28 cellular contexts compared by ENCODE assay signal in the genomic region with DNA sequence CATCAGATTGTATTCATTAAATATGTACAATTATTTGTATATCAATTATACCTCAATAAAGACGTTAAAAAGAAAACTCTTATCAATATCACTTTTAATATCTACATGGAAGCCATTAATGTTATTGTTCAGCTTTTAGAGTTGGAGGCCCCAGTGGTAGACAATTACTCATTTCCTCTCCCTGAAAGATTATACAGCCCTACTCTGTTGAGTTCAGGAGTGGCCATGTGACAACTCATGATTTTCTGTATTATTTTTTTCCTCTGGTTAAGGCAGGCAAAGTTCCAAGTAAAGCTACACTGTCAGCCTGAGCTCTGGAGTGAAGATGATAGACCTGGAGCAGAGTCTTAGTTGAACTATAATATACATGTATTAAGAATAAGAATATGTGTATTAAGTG.
DNase-seq lines count a peak whose midpoint lies in the region; ATAC-seq and TF ChIP-seq lines count a peak whose summit lies in the region.
"Had no signal": no experiment of that assay in that cellular context is flagged by ENCODE, and none has a peak within 500 bp of the region (broad histone marks: within the 10 kb centered on the region; RNA-seq: fewer than 3 reads in every experiment).

No MANE protein-coding gene starts in this region.

- peaks cover 9% of the 10 kb centered on the region for H3K9me3 ChIP-seq in upper lobe of right lung
- H3K9me3 ChIP-seq: gastrocnemius medialis, uterus had no signal

- ATAC-seq in activated CD8-positive, alpha-beta T cell treated with anti-CD3 and anti-CD28 coated beads for 36 hours = peak; percentile 71
- ATAC-seq in activated CD8-positive, alpha-beta T cell treated with anti-CD3 and anti-CD28 coated beads, Interleukin-2, amount 10 ng/mL, durations not matched to agents 7 days and 5 days = no peak
- ATAC-seq in foreskin keratinocyte (peak; percentile 5), upper lobe of right lung (no peak)
- ATAC-seq: gastrocnemius medialis, GM12878, T-helper 17 cell had no signal

- H3K27me3 Mint-ChIP-seq in activated CD8-positive, alpha-beta T cell treated with anti-CD3 and anti-CD28 coated beads for 36 hours = no peaks in the 10 kb centered on the region
- no peaks in the 10 kb centered on the region for H3K27me3 Mint-ChIP-seq in activated CD8-positive, alpha-beta T cell treated with anti-CD3 and anti-CD28 coated beads, Interleukin-2, amount 10 ng/mL, durations not matched to agents 7 days and 5 days (ENCODE audit: low read depth)
- H3K27me3 Mint-ChIP-seq in activated naive CD8-positive, alpha-beta T cell treated with anti-CD3 and anti-CD28 coated beads for 36 hours = no peaks in the 10 kb centered on the region
- H3K27me3 Mint-ChIP-seq: memory B cell, T-helper 17 cell had no signal

- no peak overlapping the region for H3K4me3 Mint-ChIP-seq in activated CD8-positive, alpha-beta T cell treated with anti-CD3 and anti-CD28 coated beads for 36 hours
- no peak overlapping the region for H3K4me3 Mint-ChIP-seq in activated CD8-positive, alpha-beta T cell treated with anti-CD3 and anti-CD28 coated beads, Interleukin-2, amount 10 ng/mL, durations not matched to agents 7 days and 5 days
- H3K4me3 Mint-ChIP-seq in activated naive CD8-positive, alpha-beta T cell treated with anti-CD3 and anti-CD28 coated beads for 36 hours = no peak overlapping the region
- H3K4me3 Mint-ChIP-seq: memory B cell, T-helper 17 cell had no signal

- DNase-seq in activated CD8-positive, alpha-beta T cell treated with anti-CD3 and anti-CD28 coated beads for 36 hours = no peak
- no peak for DNase-seq in activated CD8-positive, alpha-beta T cell treated with anti-CD3 and anti-CD28 coated beads, Interleukin-2, amount 10 ng/mL, durations not matched to agents 7 days and 5 days
- DNase-seq in astrocyte of the spinal cord (ENCODE audit: low read depth, low spot score) (peak; percentile 68), foreskin keratinocyte (no peak), DMS153 treated with DMSO at 0.1 percent for 48 hours (lab: John Stamatoyannopoulos, UW; ENCODE audit: unreplicated experiment) (no peak), cerebellar cortex (ENCODE audit: low spot score) (no peak), upper lobe of right lung (no peak)
- no peak for DNase-seq in activated naive CD8-positive, alpha-beta T cell treated with anti-CD3 and anti-CD28 coated beads for 36 hours
- DNase-seq: activated CD4-positive, alpha-beta T cell treated with anti-CD3 and anti-CD28 coated beads, Interleukin-2, amount 50 U/mL, for 48 hours; activated naive CD4-positive, alpha-beta T cell; aorta; C1 segment of cervical spinal cord; gastrocnemius medialis; GF-D8; GM23248; kidney glomerular epithelial cell; NCI-H2171 treated with DMSO at 0.1 percent for 48 hours; occipital lobe; SIG-M5; stimulated activated CD4-positive, alpha-beta T cell treated with anti-CD3 and anti-CD28 coated beads, Interleukin-12 subunit alpha, Interleukin-12 subunit beta, amount 100 ng/mL, for 4 hours; stimulated activated CD8-positive, alpha-beta memory T cell treated with anti-CD3 and anti-CD28 coated beads, Interleukin-4, amount 100 ng/mL, for 48 hours; substantia nigra; T-helper 17 cell; uterus had no signal

- peaks cover 26% of the 10 kb centered on the region for H3K36me3 Mint-ChIP-seq in activated CD8-positive, alpha-beta T cell treated with anti-CD3 and anti-CD28 coated beads for 36 hours (ENCODE audit: low read depth)
- peaks cover 61% of the 10 kb centered on the region for H3K36me3 Mint-ChIP-seq in activated CD8-positive, alpha-beta T cell treated with anti-CD3 and anti-CD28 coated beads, Interleukin-2, amount 10 ng/mL, durations not matched to agents 7 days and 5 days (ENCODE audit: low read depth)
- H3K36me3 Mint-ChIP-seq in activated naive CD8-positive, alpha-beta T cell treated with anti-CD3 and anti-CD28 coated beads for 36 hours = peaks cover 18% of the 10 kb centered on the region

- H3K27me3 ChIP-seq in foreskin keratinocyte (no peaks in the 10 kb centered on the region), upper lobe of right lung (no peaks in the 10 kb centered on the region)
- H3K27me3 ChIP-seq: gastrocnemius medialis, uterus had no signal

- H3K4me1 Mint-ChIP-seq in activated CD8-positive, alpha-beta T cell treated with anti-CD3 and anti-CD28 coated beads for 36 hours (ENCODE audit: low read depth) = peaks cover 20% of the 10 kb centered on the region
- H3K4me1 Mint-ChIP-seq in activated CD8-positive, alpha-beta T cell treated with anti-CD3 and anti-CD28 coated beads, Interleukin-2, amount 10 ng/mL, durations not matched to agents 7 days and 5 days (ENCODE audit: low read depth) = peaks cover 34% of the 10 kb centered on the region
- H3K4me1 Mint-ChIP-seq in activated naive CD8-positive, alpha-beta T cell treated with anti-CD3 and anti-CD28 coated beads for 36 hours = peaks cover 8% of the 10 kb centered on the region
- H3K4me1 Mint-ChIP-seq: memory B cell had no signal

- intact Hi-C loops in activated CD8-positive, alpha-beta T cell treated with anti-CD3 and anti-CD28 coated beads for 36 hours (cut with micrococcal nuclease) = no loop called here
- intact Hi-C loops in upper lobe of right lung (cut with DNase I) = no loop called here

- POLR2A ChIA-PET in activated CD8-positive, alpha-beta T cell treated with anti-CD3 and anti-CD28 coated beads for 36 hours (lab: Charles Lee) = no interaction called here
- POLR2A ChIA-PET in activated CD8-positive, alpha-beta T cell treated with anti-CD3 and anti-CD28 coated beads, Interleukin-2, amount 10 ng/mL, durations not matched to agents 7 days and 5 days (lab: Charles Lee) = no interaction called here

- H3K27ac ChIP-seq in foreskin keratinocyte = no peak overlapping the region
- no peak overlapping the region for H3K27ac ChIP-seq in upper lobe of right lung
- H3K27ac ChIP-seq: coronary artery, gastrocnemius medialis, GM23248, uterus, VCaP had no signal

- H3K4me3 ChIP-seq in astrocyte of the spinal cord (ENCODE audit: low read depth, low read length) = no peak overlapping the region
- H3K4me3 ChIP-seq in upper lobe of right lung = no peak overlapping the region
- H3K4me3 ChIP-seq: coronary artery, gastrocnemius medialis, GM12878, GM23248, uterus had no signal

- peaks cover 22% of the 10 kb centered on the region for H3K9me3 Mint-ChIP-seq in activated CD8-positive, alpha-beta T cell treated with anti-CD3 and anti-CD28 coated beads for 36 hours
- peaks cover 45% of the 10 kb centered on the region for H3K9me3 Mint-ChIP-seq in activated CD8-positive, alpha-beta T cell treated with anti-CD3 and anti-CD28 coated beads, Interleukin-2, amount 10 ng/mL, durations not matched to agents 7 days and 5 days (ENCODE audit: insufficient read depth)
- peaks cover 38% of the 10 kb centered on the region for H3K9me3 Mint-ChIP-seq in activated naive CD8-positive, alpha-beta T cell treated with anti-CD3 and anti-CD28 coated beads for 36 hours

- no peak for TF ChIP-seq CTCF in activated CD8-positive, alpha-beta T cell treated with anti-CD3 and anti-CD28 coated beads for 36 hours (IDR thresholded peaks at IDR 0.05)
- TF ChIP-seq CTCF in astrocyte of the spinal cord (IDR thresholded peaks at IDR 0.05; ENCODE audit: low read depth, low read length) = no peak
- TF ChIP-seq CTCF in foreskin keratinocyte (conservative IDR thresholded peaks at IDR 0.05) = no peak
- no peak for TF ChIP-seq CTCF in upper lobe of right lung (IDR thresholded peaks at IDR 0.05)

- no peaks in the 10 kb centered on the region for H3K36me3 ChIP-seq in upper lobe of right lung
- H3K36me3 ChIP-seq: gastrocnemius medialis, uterus had no signal

- in situ Hi-C loops in astrocyte of the spinal cord (cut with HindIII; ENCODE audit: low sequenced_read_pairs) = no loop called here

- no peak overlapping the region for H3K27ac Mint-ChIP-seq in activated CD8-positive, alpha-beta T cell treated with anti-CD3 and anti-CD28 coated beads for 36 hours
- no peak overlapping the region for H3K27ac Mint-ChIP-seq in activated CD8-positive, alpha-beta T cell treated with anti-CD3 and anti-CD28 coated beads, Interleukin-2, amount 10 ng/mL, durations not matched to agents 7 days and 5 days
- no peak overlapping the region for H3K27ac Mint-ChIP-seq in activated naive CD8-positive, alpha-beta T cell treated with anti-CD3 and anti-CD28 coated beads for 36 hours
- H3K27ac Mint-ChIP-seq: memory B cell, T-helper 17 cell had no signal

- CTCF ChIA-PET in activated CD8-positive, alpha-beta T cell treated with anti-CD3 and anti-CD28 coated beads for 36 hours (lab: Charles Lee) = interaction anchor here (0.9 kb wide), 1 partner anchor 27 kb away, joined by 3 read pairs; no protein-coding TSS in a partner anchor
- CTCF ChIA-PET in activated CD8-positive, alpha-beta T cell treated with anti-CD3 and anti-CD28 coated beads, Interleukin-2, amount 10 ng/mL, durations not matched to agents 7 days and 5 days (lab: Charles Lee) = interaction anchor here (1.2 to 1.8 kb wide), 2 partner anchors 10 to 14 kb away, joined by 3 to 4 read pairs; no protein-coding TSS in a partner anchor

- H3K4me1 ChIP-seq in foreskin keratinocyte = peaks cover 4% of the 10 kb centered on the region
- H3K4me1 ChIP-seq in upper lobe of right lung = no peaks in the 10 kb centered on the region
- H3K4me1 ChIP-seq: gastrocnemius medialis, uterus had no signal

Comparison
In these comparisons a context has a peak if more than half of its experiments do, and no peak if none do; other contexts are left out.
1. ATAC-seq: peak in activated CD8-positive, alpha-beta T cell treated with anti-CD3 and anti-CD28 coated beads for 36 hours (single experiment) and foreskin keratinocyte (single experiment); none in activated CD8-positive, alpha-beta T cell treated with anti-CD3 and anti-CD28 coated beads, Interleukin-2, amount 10 ng/mL, durations not matched to agents 7 days and 5 days (single experiment) and upper lobe of right lung (single experiment).